Comparison of ENCODE assay signal across 1 cellular context in the genomic region with DNA sequence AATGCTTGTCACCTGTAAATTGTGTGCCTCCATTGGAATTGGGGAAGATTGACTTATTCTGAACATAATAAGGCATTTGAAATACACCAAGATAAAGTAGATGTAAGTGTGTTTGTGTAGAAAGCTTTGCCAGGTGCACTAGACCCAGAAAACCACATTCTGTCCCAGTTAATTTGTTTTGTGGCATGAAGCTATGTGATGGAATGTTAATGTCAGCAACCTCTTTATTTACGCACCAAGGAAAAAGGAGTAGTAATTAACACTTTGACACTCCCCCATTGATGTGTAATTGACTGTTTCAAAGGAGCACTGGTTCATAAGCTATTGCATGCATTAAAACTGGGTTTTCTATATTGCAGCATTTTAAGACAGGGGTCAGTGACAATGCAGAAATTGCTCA.
TF ChIP-seq lines count a peak whose summit lies in the region.

No MANE protein-coding gene starts in this region.

TF ChIP-seq in SK-N-SH, 30 proteins besides CTCF, POLR2A, EP300 and RAD21 (continued from another document):
- TF ChIP-seq IRF3 (IDR thresholded peaks at IDR 0.05; ENCODE audit: low read depth, low read length) (no peak), JUND (IDR thresholded peaks at IDR 0.05) (no peak)
